In the genomic region with DNA sequence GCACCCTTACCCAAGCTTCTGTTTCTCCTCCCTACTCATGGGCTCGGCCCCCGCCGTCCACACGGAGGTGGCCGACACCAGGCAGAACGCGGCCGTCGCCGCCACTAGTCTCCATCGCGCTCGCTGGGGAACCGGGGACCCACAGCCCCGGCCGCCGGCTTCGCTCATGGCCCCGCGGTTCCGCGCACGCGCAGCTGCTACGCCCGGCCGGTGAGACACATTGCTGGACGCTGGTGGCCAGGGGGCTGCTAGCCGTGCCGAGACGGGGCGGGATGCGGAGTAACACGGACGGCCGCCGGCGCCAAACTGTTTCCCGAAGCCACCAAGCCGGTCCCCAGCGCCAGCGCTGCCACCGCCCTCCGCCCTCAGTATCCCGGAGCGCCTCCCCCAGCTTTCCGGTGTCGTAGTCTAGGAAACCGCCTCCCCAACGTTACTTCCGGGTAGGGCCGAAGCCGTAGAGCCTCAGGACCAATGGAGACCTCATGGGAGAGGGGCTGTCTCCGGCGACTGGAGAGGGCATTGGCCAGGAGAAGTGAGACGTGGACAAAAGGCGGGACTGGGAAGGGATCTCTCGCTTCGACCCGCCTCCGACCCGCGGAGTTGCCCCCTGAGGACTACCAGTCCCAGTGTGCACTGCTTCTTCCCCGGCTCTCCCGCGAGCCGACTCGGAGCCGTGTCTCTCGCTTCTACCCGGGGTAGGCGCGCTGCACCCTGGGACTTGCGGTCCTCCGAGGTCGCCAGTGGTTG, we compare ENCODE assay signal across 8 cellular contexts. TPM values are rescaled to one million over a fixed set of nuclear protein-coding genes. Genes with fewer than 3 reads are reported as not detected.
DNase-seq lines count a peak whose midpoint lies in the region; ATAC-seq and TF ChIP-seq lines count a peak whose summit lies in the region.

A gene with protein sequence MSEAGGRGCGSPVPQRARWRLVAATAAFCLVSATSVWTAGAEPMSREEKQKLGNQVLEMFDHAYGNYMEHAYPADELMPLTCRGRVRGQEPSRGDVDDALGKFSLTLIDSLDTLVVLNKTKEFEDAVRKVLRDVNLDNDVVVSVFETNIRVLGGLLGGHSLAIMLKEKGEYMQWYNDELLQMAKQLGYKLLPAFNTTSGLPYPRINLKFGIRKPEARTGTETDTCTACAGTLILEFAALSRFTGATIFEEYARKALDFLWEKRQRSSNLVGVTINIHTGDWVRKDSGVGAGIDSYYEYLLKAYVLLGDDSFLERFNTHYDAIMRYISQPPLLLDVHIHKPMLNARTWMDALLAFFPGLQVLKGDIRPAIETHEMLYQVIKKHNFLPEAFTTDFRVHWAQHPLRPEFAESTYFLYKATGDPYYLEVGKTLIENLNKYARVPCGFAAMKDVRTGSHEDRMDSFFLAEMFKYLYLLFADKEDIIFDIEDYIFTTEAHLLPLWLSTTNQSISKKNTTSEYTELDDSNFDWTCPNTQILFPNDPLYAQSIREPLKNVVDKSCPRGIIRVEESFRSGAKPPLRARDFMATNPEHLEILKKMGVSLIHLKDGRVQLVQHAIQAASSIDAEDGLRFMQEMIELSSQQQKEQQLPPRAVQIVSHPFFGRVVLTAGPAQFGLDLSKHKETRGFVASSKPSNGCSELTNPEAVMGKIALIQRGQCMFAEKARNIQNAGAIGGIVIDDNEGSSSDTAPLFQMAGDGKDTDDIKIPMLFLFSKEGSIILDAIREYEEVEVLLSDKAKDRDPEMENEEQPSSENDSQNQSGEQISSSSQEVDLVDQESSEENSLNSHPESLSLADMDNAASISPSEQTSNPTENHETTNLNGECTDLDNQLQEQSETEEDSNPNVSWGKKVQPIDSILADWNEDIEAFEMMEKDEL (minus strand): TSS at position 380 of the 747 bp plus-strand sequence. CDS start 212 bp downstream, at position 168.

- H3K27ac Mint-ChIP-seq in activated naive CD8-positive, alpha-beta T cell, result peak within 1 kb of the TSS; percentile 86

- peak; percentile 92 for ATAC-seq in HG02623 (IDR thresholded peaks at IDR 0.05; ENCODE audit: unreplicated experiment)

- peaks cover 47% of the 10 kb centered on the region for H3K4me1 Mint-ChIP-seq in activated naive CD8-positive, alpha-beta T cell (ENCODE audit: low read depth)

- no peak for TF ChIP-seq CTCF in GM10248 (IDR thresholded peaks at IDR 0.05; ENCODE audit: control extremely low read depth, extremely low read depth, low read depth, missing control alignments)

- DNase-seq in GM10248 (ENCODE audit: extremely low spot score), result peak; percentile 97
- DNase-seq in NCI-H1105 (lab: John Stamatoyannopoulos, UW), result peak; percentile 99
- peak; percentile 100 for DNase-seq in SKM-1 treated with dmso at 0.1 percent for 144 hours (lab: John Stamatoyannopoulos, UW; ENCODE audit: unreplicated experiment)
- peak; percentile 92 for DNase-seq in glomerular endothelial cell (ENCODE audit: extremely low read depth, low read depth, low spot score)
- DNase-seq in occipital lobe (lab: John Stamatoyannopoulos, UW), result peak; percentile 100

- POLR2A ChIA-PET in GM10248 (lab: Yijun Ruan, JAX), result no interaction called here

- H3K9me3 Mint-ChIP-seq in activated naive CD8-positive, alpha-beta T cell (ENCODE audit: low read depth), result no peaks in the 10 kb centered on the region

- H3K27ac ChIP-seq in temporal lobe (ENCODE audit: low read depth, low read length), result peak within 1 kb of the TSS; percentile 89

- H3K36me3 Mint-ChIP-seq in activated naive CD8-positive, alpha-beta T cell, result no peaks in the 10 kb centered on the region

- CTCF ChIA-PET in GM10248 (lab: Yijun Ruan, JAX), result interaction anchor here (1.2 to 2.9 kb wide), 4 partner anchors 9 to 51 kb away, joined by 4 to 12 read pairs (median 5); no protein-coding TSS in a partner anchor

- H3K4me3 Mint-ChIP-seq in activated naive CD8-positive, alpha-beta T cell, result peak within 1 kb of the TSS; percentile 90

- H3K27me3 Mint-ChIP-seq in activated naive CD8-positive, alpha-beta T cell, result peaks cover 3% of the 10 kb centered on the region

RNA-seq across cellular contexts. Expression of the gene that starts here (rescaled TPM):
- total RNA-seq in glomerular endothelial cell, result 34.5 and 39.4 TPM in 2 replicates
- 82.8 TPM for total RNA-seq in occipital lobe
- total RNA-seq in temporal lobe, result 60.2 TPM

Comparison
In these comparisons a context has a peak if more than half of its experiments do, and no peak if none do; other contexts are left out.
1. Peak in every context shown above with its lines: DNase-seq, ATAC-seq and H3K27ac ChIP-seq.